In the genomic region with DNA sequence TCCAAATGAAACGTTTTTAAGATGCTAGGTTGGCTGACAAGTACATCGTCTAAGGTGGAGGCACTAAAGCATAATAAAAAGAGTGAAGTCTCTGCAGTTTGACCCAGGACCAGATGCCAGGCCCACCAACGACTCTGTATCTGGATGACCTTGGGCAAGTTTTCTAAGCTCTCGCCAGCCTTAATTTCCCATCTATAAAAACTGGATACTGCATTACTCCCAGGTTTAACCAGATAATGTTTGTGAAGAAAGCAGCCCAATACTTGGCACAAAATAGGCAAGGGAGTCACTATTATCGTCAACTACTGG, we compare ENCODE assay signal across 8 cellular contexts. TPM values are rescaled to one million over a fixed set of nuclear protein-coding genes. Genes with fewer than 3 reads are reported as not detected.
DNase-seq lines count a peak whose midpoint lies in the region; ATAC-seq and TF ChIP-seq lines count a peak whose summit lies in the region.

No MANE protein-coding gene starts in this region.

- WGBS in ectodermal cell, 2 experiments = 63 to 66% methylated on average over 5 of the region's 5 CpGs

- H3K4me2 ChIP-seq in BLaER1 (peak overlapping the region; percentile 89), neural cell (ENCODE audit: low read length) (peak overlapping the region; percentile 75)

- TF ChIP-seq EP300 in neural cell (conservative IDR thresholded peaks at IDR 0.05; ENCODE audit: poor library complexity, severe bottlenecking) = no peak

- H3K36me3 ChIP-seq in BLaER1 = no peaks in the 10 kb centered on the region
- H3K36me3 ChIP-seq in ectodermal cell (ENCODE audit: control insufficient read depth, insufficient read depth, low read length) = no peaks in the 10 kb centered on the region
- no peaks in the 10 kb centered on the region for H3K36me3 ChIP-seq in neural cell (ENCODE audit: insufficient read depth, low read length)

- no peaks in the 10 kb centered on the region for H3F3A ChIP-seq in neural cell (ENCODE audit: insufficient read depth, low read length, poor library complexity, severe bottlenecking)

- DNase-seq in NB4 (ENCODE audit: low read depth) (no peak), DMS114 treated with DMSO at 0.1 percent for 48 hours (lab: John Stamatoyannopoulos, UW; ENCODE audit: unreplicated experiment) (no peak), kidney glomerular epithelial cell (lab: John Stamatoyannopoulos, UW) (no peak), NCI-H1436 (lab: John Stamatoyannopoulos, UW) (no peak)

- H3K4me3 ChIP-seq in BLaER1 (peak overlapping the region; percentile 86), NB4 (ENCODE audit: low read depth, low read length) (peak overlapping the region; percentile 79), ectodermal cell (ENCODE audit: insufficient read depth, low read depth, low read length) (peak overlapping the region; percentile 54), neural cell (ENCODE audit: low read length) (peak overlapping the region; percentile 67)

- TF ChIP-seq POLR2A in NB4 (IDR thresholded peaks at IDR 0.05; ENCODE audit: extremely low read depth, insufficient read length) = no peak

- H3K27ac ChIP-seq in BLaER1 (peak overlapping the region; percentile 91), ectodermal cell (ENCODE audit: insufficient read depth, low read depth, low read length, poor library complexity, severe bottlenecking) (no peak overlapping the region), neural cell (ENCODE audit: low read length) (peak overlapping the region; percentile 92)

- H4K20me1 ChIP-seq in BLaER1 = peaks cover 34% of the 10 kb centered on the region
- no peaks in the 10 kb centered on the region for H4K20me1 ChIP-seq in neural cell (ENCODE audit: insufficient read depth)

- no peaks in the 10 kb centered on the region for H3K9me3 ChIP-seq in BLaER1
- H3K9me3 ChIP-seq in ectodermal cell (ENCODE audit: control insufficient read depth, low read length) = no peaks in the 10 kb centered on the region
- H3K9me3 ChIP-seq in neural cell (ENCODE audit: low read length) = no peaks in the 10 kb centered on the region

- TF ChIP-seq CTCF in NB4 (IDR thresholded peaks at IDR 0.05; ENCODE audit: low read depth, low read length) (no peak), neural cell (IDR thresholded peaks at IDR 0.05; ENCODE audit: poor library complexity, severe bottlenecking) (no peak)

- no peaks in the 10 kb centered on the region for H3K27me3 ChIP-seq in BLaER1
- H3K27me3 ChIP-seq in ectodermal cell (ENCODE audit: control insufficient read depth, insufficient read depth, low read length, poor library complexity, severe bottlenecking) = peaks cover 48% of the 10 kb centered on the region
- peaks cover 10% of the 10 kb centered on the region for H3K27me3 ChIP-seq in neural cell (ENCODE audit: insufficient read depth, low read depth, low read length)

- H3K9ac ChIP-seq in BLaER1 (peak overlapping the region; percentile 84), neural cell (ENCODE audit: low read length) (peak overlapping the region; percentile 80)

- H3K4me1 ChIP-seq in BLaER1 (peaks cover 82% of the 10 kb centered on the region), ectodermal cell (ENCODE audit: control insufficient read depth, insufficient read depth, low read length) (peaks cover 5% of the 10 kb centered on the region)

- peaks cover 4% of the 10 kb centered on the region for H3K79me2 ChIP-seq in neural cell (replicated peaks; ENCODE audit: insufficient read depth, low read length)

- H2AFZ ChIP-seq in neural cell (ENCODE audit: low read depth, low read length) = peak overlapping the region; percentile 97

- ATAC-seq in GM18870 (IDR thresholded peaks at IDR 0.05; ENCODE audit: unreplicated experiment) = no peak

- TF ChIP-seq RAD21 in neural cell (conservative IDR thresholded peaks at IDR 0.05) = no peak

- no peaks in the 10 kb centered on the region for H3K9me2 ChIP-seq in neural cell (ENCODE audit: insufficient read depth, low read length)

TF ChIP-seq in neural cell, 6 proteins besides CTCF, POLR2A, EP300 and RAD21:
- TF ChIP-seq TAF1 (IDR thresholded peaks at IDR 0.05; ENCODE audit: low read depth) = no peak
- no peak for TF ChIP-seq POLR2AphosphoS5 (IDR thresholded peaks at IDR 0.05)
- TF ChIP-seq EZH2 (IDR thresholded peaks at IDR 0.05; ENCODE audit: borderline replicate concordance, insufficient read depth, low read length, poor library complexity, severe bottlenecking) = no peak
- TF ChIP-seq SMC3 (conservative IDR thresholded peaks at IDR 0.05; ENCODE audit: poor library complexity) = no peak
- TF ChIP-seq REST (IDR thresholded peaks at IDR 0.05; ENCODE audit: borderline replicate concordance) = no peak

RNA-seq across cellular contexts. Expression of gene FAM83F, which starts 49.0 kb away (rescaled TPM):
- 1.1 TPM for polyA plus RNA-seq in ectodermal cell (2013, experiment 1 of 4)
- polyA plus RNA-seq in ectodermal cell (2013, experiment 2 of 4) = 0.48 TPM
- polyA plus RNA-seq in ectodermal cell (2013, experiment 3 of 4) = 0.21 TPM
- 0.45 TPM for polyA plus RNA-seq in ectodermal cell (2013, experiment 4 of 4)
- 0.02 and 0.42 TPM in 2 replicates for polyA plus RNA-seq in neural cell
- polyA minus RNA-seq in neural cell = 0.23 TPM in 1 of 2 replicates, not detected in the other
